8 cellular contexts compared by ENCODE assay signal in the genomic region with DNA sequence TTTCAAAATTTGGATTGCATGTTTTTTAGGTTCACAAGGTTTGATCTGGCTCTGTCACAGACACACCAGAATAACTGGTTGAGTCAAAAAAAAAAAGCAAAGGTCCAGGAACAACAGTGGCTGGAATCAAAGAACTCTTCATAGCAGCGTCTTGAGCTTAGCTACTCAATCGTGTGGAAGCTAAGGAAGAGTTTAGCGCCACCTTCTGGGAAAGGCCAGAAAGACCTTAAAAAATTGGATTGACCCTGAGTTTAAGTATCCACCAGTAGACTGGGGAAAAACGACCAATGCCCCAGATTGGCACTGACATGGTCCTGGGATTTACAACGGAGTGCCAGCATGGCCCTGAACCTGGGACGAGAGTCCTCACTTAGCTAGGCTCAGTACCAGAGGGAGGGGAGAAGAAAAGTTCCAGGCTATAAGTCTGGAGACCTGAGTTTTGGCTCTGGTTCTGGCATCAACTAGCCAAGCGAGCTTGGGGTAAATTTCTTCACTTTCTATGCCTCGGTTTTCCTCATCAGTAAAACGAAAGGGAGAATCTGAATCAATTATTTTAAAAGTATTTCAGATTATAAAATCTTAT.
A peak's percentile ranks its signal among the peaks of the same experiment; 100 is the strongest.
DNase-seq lines count a peak whose midpoint lies in the region; ATAC-seq, FAIRE-seq and TF ChIP-seq lines count a peak whose summit lies in the region.

No MANE protein-coding gene starts in this region.

- H3K27me3 ChIP-seq in body of pancreas: no peaks in the 10 kb centered on the region

- no peak for FAIRE-seq in GM12891 (lab: Jason Lieb, UNC)

- H3K9me3 ChIP-seq in body of pancreas: no peaks in the 10 kb centered on the region

- no peak overlapping the region for H3K4me3 ChIP-seq in body of pancreas

- H3K36me3 ChIP-seq in body of pancreas (replicated peaks in 1 of 2; ENCODE audit: insufficient read depth in 1 of 2, low read depth in 2 of 2): peaks cover 0 to 10% of the 10 kb centered on the region in 2 donors

- intact Hi-C loops in body of pancreas (cut with DNase I): loop anchor here (10.0 kb wide), 1 partner anchor 261 kb away; no protein-coding TSS in a partner anchor

- no peak for TF ChIP-seq POLR2A in body of pancreas (IDR thresholded peaks at IDR 0.05)
- no peak for TF ChIP-seq POLR2A in GM12891 (IDR thresholded peaks at IDR 0.05; ENCODE audit: low read depth, low read length)

- H3K27ac ChIP-seq in body of pancreas: no peak overlapping the region

- ATAC-seq in HG03442 (IDR thresholded peaks at IDR 0.05; ENCODE audit: unreplicated experiment) (peak; percentile 77), body of pancreas (peak; percentile 69)

- peaks cover 11% of the 10 kb centered on the region for H3K4me1 ChIP-seq in body of pancreas

- DNase-seq in NK-92 treated with Interleukin-12 subunit alpha and Interleukin-12 subunit beta, amount 100 ng/mL, for 24 hours (lab: John Stamatoyannopoulos, UW): peak; percentile 4
- DNase-seq in NK-92 (lab: John Stamatoyannopoulos, UW; ENCODE audit: unreplicated experiment) (no peak), NCI-H510A treated with DMSO at 0.1 percent for 48 hours (lab: John Stamatoyannopoulos, UW) (peak; percentile 88), body of pancreas (peak; percentile 53 to 71 (median 60)), inferior parietal cortex (ENCODE audit: extremely low spot score) (peak; percentile 91), stromal cell of bone marrow (ENCODE audit: low read depth) (peak; percentile 58), GM12891 (ENCODE audit: insufficient read length, low spot score) (no peak)

- peak; percentile 24 to 79 (median 60) for TF ChIP-seq CTCF in body of pancreas (IDR thresholded peaks at IDR 0.05)

- WGBS in body of pancreas, 2 donors: 31 to 32% methylated on average over 9 of the region's 9 CpGs

TF ChIP-seq in GM12891, 5 proteins besides CTCF, POLR2A, EP300 and RAD21:
- TF ChIP-seq POU2F2 (IDR thresholded peaks at IDR 0.05; ENCODE audit: low read depth, low read length) (no peak), POLR2AphosphoS5 (IDR thresholded peaks at IDR 0.05; ENCODE audit: low read depth, low read length) (no peak), SPI1 (IDR thresholded peaks at IDR 0.05; ENCODE audit: low read depth, low read length) (no peak), TAF1 (IDR thresholded peaks at IDR 0.05; ENCODE audit: low read depth, low read length) (no peak), PAX5 (IDR thresholded peaks at IDR 0.05; ENCODE audit: insufficient read depth, low read length, severe bottlenecking) (no peak)

Comparison
In these comparisons a context has a peak if more than half of its experiments do, and no peak if none do; other contexts are left out.
1. DNase-seq: peak in NK-92 treated with Interleukin-12 subunit alpha and Interleukin-12 subunit beta, amount 100 ng/mL, for 24 hours (single experiment), NCI-H510A treated with DMSO at 0.1 percent for 48 hours (single experiment), body of pancreas (4 of 4), inferior parietal cortex (single experiment) and stromal cell of bone marrow (single experiment); none in NK-92 (single experiment) and GM12891 (single experiment).